Comparison of ENCODE assay signal across 8 cellular contexts in genomic region chr22:19477321-19478085, GRCh38. TPM values are rescaled to one million over a fixed set of nuclear protein-coding genes. Genes with fewer than 3 reads are reported as not detected.
DNase-seq lines count a peak whose midpoint lies in the region; ATAC-seq and TF ChIP-seq lines count a peak whose summit lies in the region.

No MANE protein-coding gene starts in this region.

- no peak overlapping the region for H2BK12ac ChIP-seq in mesenchymal stem cell (ENCODE audit: low read length in 2 of 2)

- H3K4me3 ChIP-seq in BLaER1 treated with 17β-estradiol and CSF1 and Interleukin-3, amounts not matched to agents 10 nM and 100 nM, result peak overlapping the region; percentile 79 to 98 (median 94)
- H3K4me3 ChIP-seq in HUES64 (ENCODE audit: low read length) (peak overlapping the region; percentile 62), astrocyte of the cerebellum (ENCODE audit: low read depth, low read length) (peak overlapping the region; percentile 78), mesenchymal stem cell (ENCODE audit: insufficient read depth in 1 of 2, low read depth in 1 of 2, low read length in 2 of 2) (peak overlapping the region in 1 of 2 experiments; percentile 98)

- no peak overlapping the region for H2AK5ac ChIP-seq in mesenchymal stem cell (ENCODE audit: low read length, severe bottlenecking)

- peak overlapping the region; percentile 91 to 99 (median 97) for H3K9ac ChIP-seq in BLaER1 treated with 17β-estradiol and CSF1 and Interleukin-3, amounts not matched to agents 10 nM and 100 nM
- H3K9ac ChIP-seq in HUES64 (ENCODE audit: low read depth, low read length) (peak overlapping the region; percentile 93), mesenchymal stem cell (ENCODE audit: low read length) (peak overlapping the region; percentile 97)

- peaks cover 35 to 67% (median 58%) of the 10 kb centered on the region in 11 experiments; a peak in 21 of 22 replicates for H4K20me1 ChIP-seq in BLaER1 treated with 17β-estradiol and CSF1 and Interleukin-3, amounts not matched to agents 10 nM and 100 nM

- no peak overlapping the region for H3K4ac ChIP-seq in mesenchymal stem cell (ENCODE audit: low read depth in 1 of 2, low read length in 2 of 2)

- H3K4me1 ChIP-seq in BLaER1 treated with 17β-estradiol and CSF1 and Interleukin-3, amounts not matched to agents 10 nM and 100 nM, result peaks cover 22 to 37% (median 26%) of the 10 kb centered on the region in 10 experiments
- H3K4me1 ChIP-seq in HUES64 (ENCODE audit: insufficient read depth, low read length), result peaks cover 16% of the 10 kb centered on the region; the same call in 1 of the 2 replicates
- peaks cover 4% of the 10 kb centered on the region for H3K4me1 ChIP-seq in mesenchymal stem cell (ENCODE audit: control insufficient read depth, insufficient read depth, low read depth, low read length)

- no peaks in the 10 kb centered on the region for H3K9me3 ChIP-seq in BLaER1 treated with 17β-estradiol and CSF1 and Interleukin-3, amounts not matched to agents 10 nM and 100 nM (replicated peaks in 1 of 11)
- H3K9me3 ChIP-seq in HUES64 (ENCODE audit: insufficient read depth, low read depth, low read length) (no peaks in the 10 kb centered on the region), mesenchymal stem cell (ENCODE audit: control insufficient read depth, low read length) (no peaks in the 10 kb centered on the region)

- WGBS in HUES64, result 68% methylated on average over 3 of the region's 5 CpGs
- WGBS in mesenchymal stem cell, result 53% methylated on average over 3 of the region's 5 CpGs

- no peaks in the 10 kb centered on the region for H3K27me3 ChIP-seq in BLaER1 treated with 17β-estradiol and CSF1 and Interleukin-3, amounts not matched to agents 10 nM and 100 nM
- H3K27me3 ChIP-seq in HUES64 (ENCODE audit: insufficient read depth, low read length), result no peaks in the 10 kb centered on the region
- H3K27me3 ChIP-seq in mesenchymal stem cell (ENCODE audit: control insufficient read depth in 1 of 2, insufficient read depth in 1 of 2, low read length in 2 of 2), result no peaks in the 10 kb centered on the region

- H3K79me1 ChIP-seq in mesenchymal stem cell (replicated peaks; ENCODE audit: low read length, poor library complexity, severe bottlenecking), result peaks cover 22% of the 10 kb centered on the region

- H3K27ac ChIP-seq in BLaER1 treated with 17β-estradiol and CSF1 and Interleukin-3, amounts not matched to agents 10 nM and 100 nM, result peak overlapping the region in 9 of 11 experiments; percentile 20 to 100 (median 99); a peak in 14 of 22 replicates
- H3K27ac ChIP-seq in HUES64 (ENCODE audit: low read depth, low read length), result no peak overlapping the region
- no peak overlapping the region for H3K27ac ChIP-seq in mesenchymal stem cell (ENCODE audit: low read length, poor library complexity, severe bottlenecking)

- no peak overlapping the region for H3K18ac ChIP-seq in mesenchymal stem cell (ENCODE audit: low read depth in 1 of 2, low read length in 2 of 2)

- H3K14ac ChIP-seq in mesenchymal stem cell (ENCODE audit: low read length in 2 of 2), result no peak overlapping the region

- H2BK120ac ChIP-seq in mesenchymal stem cell (ENCODE audit: low read depth, low read length), result no peak overlapping the region

- H4K91ac ChIP-seq in mesenchymal stem cell (ENCODE audit: low read length), result no peak overlapping the region

- ATAC-seq in GM18909 (IDR thresholded peaks at IDR 0.05; ENCODE audit: poor library complexity, unreplicated experiment), result no peak

- H3K23ac ChIP-seq in mesenchymal stem cell (ENCODE audit: low read length in 2 of 2), result no peak overlapping the region

- peaks cover 29 to 58% (median 51%) of the 10 kb centered on the region in 11 experiments for H3K36me3 ChIP-seq in BLaER1 treated with 17β-estradiol and CSF1 and Interleukin-3, amounts not matched to agents 10 nM and 100 nM
- H3K36me3 ChIP-seq in HUES64 (ENCODE audit: insufficient read depth, low read length) (peaks cover 43% of the 10 kb centered on the region), mesenchymal stem cell (ENCODE audit: control insufficient read depth in 1 of 2, insufficient read depth in 2 of 2, low read depth in 1 of 2, low read length in 2 of 2) (peaks cover 22 to 32% of the 10 kb centered on the region in 2 experiments)

- H2BK5ac ChIP-seq in mesenchymal stem cell (ENCODE audit: low read depth, low read length, poor library complexity, severe bottlenecking), result no peak overlapping the region

- H2AFZ ChIP-seq in mesenchymal stem cell (ENCODE audit: low read depth, low read length), result no peak overlapping the region

- peak overlapping the region; percentile 84 to 100 (median 94) for H3K4me2 ChIP-seq in BLaER1 treated with 17β-estradiol and CSF1 and Interleukin-3, amounts not matched to agents 10 nM and 100 nM
- peak overlapping the region; percentile 61 for H3K4me2 ChIP-seq in mesenchymal stem cell (ENCODE audit: low read length, poor library complexity, severe bottlenecking)

- H2BK15ac ChIP-seq in mesenchymal stem cell (ENCODE audit: low read depth, poor library complexity, severe bottlenecking), result no peak overlapping the region

- no peak for DNase-seq in astrocyte of the cerebellum (ENCODE audit: low read depth)
- no peak for DNase-seq in mesenchymal stem cell
- DNase-seq in stimulated activated CD4-positive, alpha-beta T cell treated with anti-CD3 and anti-CD28 coated beads, Interleukin-15, amount 100 ng/mL, for 24 hours, result no peak
- no peak for DNase-seq in amniotic stem cell (lab: John Stamatoyannopoulos, UW)
- no peak for DNase-seq in AG20443 (ENCODE audit: low spot score)

- H4K8ac ChIP-seq in mesenchymal stem cell (ENCODE audit: low read length), result no peak overlapping the region

- peak; percentile 29 for TF ChIP-seq CTCF in astrocyte of the cerebellum (IDR thresholded peaks at IDR 0.05; ENCODE audit: low read depth, low read length, missing control alignments)

- in situ Hi-C loops in astrocyte of the cerebellum (cut with HindIII; ENCODE audit: low sequenced_read_pairs), result no loop called here

RNA-seq across cellular contexts. Expression of gene UFD1, which starts 1.5 kb away (rescaled TPM):
- 75.8 TPM for polyA plus RNA-seq in HUES64 (2013, experiment 1 of 2)
- 60.2 TPM for polyA plus RNA-seq in HUES64 (2013, experiment 2 of 2)
- polyA plus RNA-seq in mesenchymal stem cell (2013, experiment 1 of 2), result 119 TPM
- 115 TPM for polyA plus RNA-seq in mesenchymal stem cell (2013, experiment 2 of 2)

RNA-seq across cellular contexts. Expression of gene CDC45, which starts 2.2 kb away (rescaled TPM):
- 30.0 TPM for polyA plus RNA-seq in HUES64 (2013, experiment 1 of 2)
- 28.1 TPM for polyA plus RNA-seq in HUES64 (2013, experiment 2 of 2)
- 3.0 TPM for polyA plus RNA-seq in mesenchymal stem cell (2013, experiment 1 of 2)
- 2.6 TPM for polyA plus RNA-seq in mesenchymal stem cell (2013, experiment 2 of 2)

RNA-seq across cellular contexts. Expression of gene C22orf39, which starts 30.0 kb away (rescaled TPM):
- polyA plus RNA-seq in HUES64 (2013, experiment 1 of 2), result 24.0 TPM
- 30.1 TPM for polyA plus RNA-seq in HUES64 (2013, experiment 2 of 2)
- polyA plus RNA-seq in mesenchymal stem cell (2013, experiment 1 of 2), result 17.3 TPM
- polyA plus RNA-seq in mesenchymal stem cell (2013, experiment 2 of 2), result 18.6 TPM

RNA-seq across cellular contexts. Expression of gene MRPL40, which starts 45.2 kb away (rescaled TPM):
- polyA plus RNA-seq in HUES64 (2013, experiment 1 of 2), result 21.1 TPM
- 24.9 TPM for polyA plus RNA-seq in HUES64 (2013, experiment 2 of 2)
- polyA plus RNA-seq in mesenchymal stem cell (2013, experiment 1 of 2), result 39.0 TPM
- polyA plus RNA-seq in mesenchymal stem cell (2013, experiment 2 of 2), result 39.5 TPM

RNA-seq across cellular contexts. Expression of gene HIRA, which starts 46.0 kb away (rescaled TPM):
- polyA plus RNA-seq in HUES64 (2013, experiment 1 of 2), result 36.7 TPM
- polyA plus RNA-seq in HUES64 (2013, experiment 2 of 2), result 35.9 TPM
- polyA plus RNA-seq in mesenchymal stem cell (2013, experiment 1 of 2), result 13.4 TPM
- 13.6 TPM for polyA plus RNA-seq in mesenchymal stem cell (2013, experiment 2 of 2)

Comparison
In these comparisons a context has a peak if more than half of its experiments do, and no peak if none do; other contexts are left out.
1. H3K27ac ChIP-seq: peak in BLaER1 treated with 17β-estradiol and CSF1 and Interleukin-3, amounts not matched to agents 10 nM and 100 nM (9 of 11); none in HUES64 (single experiment) and mesenchymal stem cell (single experiment).
2. Peak in every context shown above with its lines, with median percentiles within 50 percentile points of each other: H3K9ac ChIP-seq.